In genomic region chr7:21352540-21353387, GRCh38 we compare ENCODE assay signal across 8 cellular contexts.
DNase-seq lines count a peak whose midpoint lies in the region; ATAC-seq and TF ChIP-seq lines count a peak whose summit lies in the region.

No MANE protein-coding gene starts in this region.

- peak; percentile 91 for DNase-seq in Karpas-422
- DNase-seq in anterior cingulate cortex (lab: John Stamatoyannopoulos, UW), result no peak
- no peak for DNase-seq in dedifferentiated amniotic fluid mesenchymal stem cell (ENCODE audit: extremely low spot score)
- DNase-seq in A172 (ENCODE audit: low spot score), result no peak
- no peak for DNase-seq in activated CD8-positive, alpha-beta memory T cell treated with anti-CD3 and anti-CD28 coated beads, Interleukin-2, amount 50 U/mL, for 4 hours

- no peaks in the 10 kb centered on the region for H3K9me3 ChIP-seq in Karpas-422 (ENCODE audit: low read length)

- peaks cover 32% of the 10 kb centered on the region for H3K4me1 ChIP-seq in Karpas-422 (ENCODE audit: low read length)

- no peak overlapping the region for H3K4me3 ChIP-seq in Karpas-422 (ENCODE audit: low read length)

- no peaks in the 10 kb centered on the region for H3K36me3 ChIP-seq in Karpas-422 (ENCODE audit: insufficient read depth, low read length)

- peak overlapping the region; percentile 90 for H3K27ac Mint-ChIP-seq in dendritic cell treated with granulocyte-macrophage colony-stimulating factor and Interleukin-4, amounts not matched to agents 40 ng/mL and 50 ng/mL, for 4 days

- no peaks in the 10 kb centered on the region for H3K27me3 Mint-ChIP-seq in dendritic cell treated with granulocyte-macrophage colony-stimulating factor and Interleukin-4, amounts not matched to agents 40 ng/mL and 50 ng/mL, for 4 days

- H3K9ac ChIP-seq in Karpas-422 (ENCODE audit: low read length), result no peak overlapping the region

- no peaks in the 10 kb centered on the region for H3K27me3 ChIP-seq in Karpas-422 (ENCODE audit: low read length)

- no peak for TF ChIP-seq POLR2A in GM18505 (IDR thresholded peaks at IDR 0.05; ENCODE audit: borderline replicate concordance, extremely low read depth, insufficient read depth, insufficient read length)

- no peak overlapping the region for H3K27ac ChIP-seq in Karpas-422 (ENCODE audit: low read length)

- H3K36me3 Mint-ChIP-seq in dendritic cell treated with granulocyte-macrophage colony-stimulating factor and Interleukin-4, amounts not matched to agents 40 ng/mL and 50 ng/mL, for 4 days (ENCODE audit: low read depth), result no peaks in the 10 kb centered on the region

- ATAC-seq in GM18505 (IDR thresholded peaks at IDR 0.05; ENCODE audit: unreplicated experiment) (peak; percentile 79), GM21723 (IDR thresholded peaks at IDR 0.05; ENCODE audit: unreplicated experiment) (peak; percentile 87)

- H3K9me3 Mint-ChIP-seq in dendritic cell treated with granulocyte-macrophage colony-stimulating factor and Interleukin-4, amounts not matched to agents 40 ng/mL and 50 ng/mL, for 4 days, result no peaks in the 10 kb centered on the region

- H3K9me2 ChIP-seq in Karpas-422 (replicated peaks; ENCODE audit: insufficient read depth, low read length), result no peaks in the 10 kb centered on the region

- no peak overlapping the region for H2AFZ ChIP-seq in Karpas-422 (ENCODE audit: low read length)

- peak overlapping the region; percentile 66 for H3K4me3 Mint-ChIP-seq in dendritic cell treated with granulocyte-macrophage colony-stimulating factor and Interleukin-4, amounts not matched to agents 40 ng/mL and 50 ng/mL, for 4 days

- H3K4me2 ChIP-seq in Karpas-422 (ENCODE audit: low read depth, low read length, poor library complexity, severe bottlenecking), result peak overlapping the region; percentile 44

- intact Hi-C loops in dendritic cell treated with granulocyte-macrophage colony-stimulating factor and Interleukin-4, amounts not matched to agents 40 ng/mL and 50 ng/mL, for 4 days (cut with micrococcal nuclease), result no loop called here

- peaks cover 22% of the 10 kb centered on the region for H4K20me1 ChIP-seq in Karpas-422 (ENCODE audit: insufficient read depth, low read depth, low read length)

- H3K4me1 Mint-ChIP-seq in dendritic cell treated with granulocyte-macrophage colony-stimulating factor and Interleukin-4, amounts not matched to agents 40 ng/mL and 50 ng/mL, for 4 days (ENCODE audit: low read depth), result peaks cover 56% of the 10 kb centered on the region

- H3K79me2 ChIP-seq in Karpas-422 (ENCODE audit: low read length), result no peaks in the 10 kb centered on the region
